2 cellular contexts compared by ENCODE assay signal in genomic region chr1:94623560-94624148, GRCh38.
TF ChIP-seq lines count a peak whose summit lies in the region.

No MANE protein-coding gene starts in this region.

TF ChIP-seq in SK-N-SH treated with all-trans-retinoic acid at 6 μM for 48 hours, 23 proteins besides CTCF, POLR2A, EP300 and RAD21 (continued from another document):
- no peak for TF ChIP-seq PATZ1 (CRISPR knock-in tag; IDR thresholded peaks at IDR 0.05; ENCODE audit: borderline replicate concordance)
- no peak for TF ChIP-seq POU6F1 (CRISPR knock-in tag; IDR thresholded peaks at IDR 0.05; ENCODE audit: borderline replicate concordance, low read depth)
- no peak for TF ChIP-seq RARB (CRISPR knock-in tag; IDR thresholded peaks at IDR 0.05)
- no peak for TF ChIP-seq ESRRG (CRISPR knock-in tag; IDR thresholded peaks at IDR 0.05)

TF ChIP-seq in SK-N-SH, 30 proteins besides CTCF, POLR2A, EP300 and RAD21 (continued from another document):
- TF ChIP-seq IRF3 (IDR thresholded peaks at IDR 0.05; ENCODE audit: low read depth, low read length) = no peak
- no peak for TF ChIP-seq SMC3 (IDR thresholded peaks at IDR 0.05; ENCODE audit: low read depth, low read length)
